ENCODE assay signal across 39 cellular contexts in genomic region chr13:52726258-52726657, GRCh38. TPM values are rescaled to one million over a fixed set of nuclear protein-coding genes. Genes with fewer than 3 reads are reported as not detected.
"Had no signal": no experiment of that assay in that cellular context is flagged by ENCODE, and none has a peak within 500 bp of the region (broad histone marks: within the 10 kb centered on the region; RNA-seq: fewer than 3 reads in every experiment).

No MANE protein-coding gene starts in this region.

- H3K4me3 ChIP-seq: MG63 had no signal

- H3K9me3 ChIP-seq: MG63 had no signal

- H3K36me3 ChIP-seq: MG63 had no signal

- DNase-seq: Karpas-422, Kasumi-1, MG63, MM.1S, MV-4-11, NCI-H1048, NCI-H1092, NCI-H1092 treated with DMSO at 0.1 percent for 48 hours, NCI-H1105, NCI-H1105 treated with DMSO at 0.1 percent for 48 hours, NCI-H1417, NCI-H1417 treated with DMSO at 0.1 percent for 48 hours, NCI-H1436, NCI-H1436 treated with DMSO at 0.1 percent for 48 hours, NCI-H146, NCI-H1694, NCI-H1694 treated with DMSO at 0.1 percent for 48 hours, NCI-H187, NCI-H187 treated with DMSO at 0.1 percent for 48 hours, NCI-H1930, NCI-H2029, NCI-H2029 treated with DMSO at 0.1 percent for 48 hours, NCI-H2081, NCI-H2081 treated with DMSO at 0.1 percent for 48 hours, NCI-H2107, NCI-H2171, NCI-H2171 treated with DMSO at 0.1 percent for 48 hours, NCI-H2227 treated with DMSO at 0.1 percent for 48 hours, NCI-H226, NCI-H345, NCI-H446, NCI-H446 treated with DMSO at 0.1 percent for 48 hours, NCI-H510A, NCI-H510A treated with DMSO at 0.1 percent for 48 hours, NCI-H524 had no signal

- H3K27me3 ChIP-seq: MG63 had no signal

RNA-seq across cellular contexts. Expression of gene CNMD, which starts 13.4 kb away (rescaled TPM):
- total RNA-seq: LHCN-M2, M059J, MCF 10A, NCI-H460 had no signal
